Comparison of ENCODE assay signal across 1 cellular context in genomic region chr5:65194871-65195270, GRCh38.
TF ChIP-seq lines count a peak whose summit lies in the region.

No MANE protein-coding gene starts in this region.

TF ChIP-seq in IMR-90, 13 proteins besides CTCF, POLR2A, EP300 and RAD21:
- TF ChIP-seq RCOR1 (IDR thresholded peaks at IDR 0.05; ENCODE audit: insufficient replicate concordance, low read length) (no peak), BHLHE40 (IDR thresholded peaks at IDR 0.05; ENCODE audit: low read depth, low read length) (no peak), CHD1 (IDR thresholded peaks at IDR 0.05; ENCODE audit: low read depth, low read length) (no peak), MAFK (IDR thresholded peaks at IDR 0.05; ENCODE audit: low read depth, low read length) (no peak), MXI1 (IDR thresholded peaks at IDR 0.05; ENCODE audit: borderline replicate concordance, low read depth, low read length) (no peak), FOS (IDR thresholded peaks at IDR 0.05; ENCODE audit: low read depth, low read length) (no peak), CEBPB (IDR thresholded peaks at IDR 0.05; ENCODE audit: low read depth, low read length) (no peak)
- TF ChIP-seq, protein P1, sequence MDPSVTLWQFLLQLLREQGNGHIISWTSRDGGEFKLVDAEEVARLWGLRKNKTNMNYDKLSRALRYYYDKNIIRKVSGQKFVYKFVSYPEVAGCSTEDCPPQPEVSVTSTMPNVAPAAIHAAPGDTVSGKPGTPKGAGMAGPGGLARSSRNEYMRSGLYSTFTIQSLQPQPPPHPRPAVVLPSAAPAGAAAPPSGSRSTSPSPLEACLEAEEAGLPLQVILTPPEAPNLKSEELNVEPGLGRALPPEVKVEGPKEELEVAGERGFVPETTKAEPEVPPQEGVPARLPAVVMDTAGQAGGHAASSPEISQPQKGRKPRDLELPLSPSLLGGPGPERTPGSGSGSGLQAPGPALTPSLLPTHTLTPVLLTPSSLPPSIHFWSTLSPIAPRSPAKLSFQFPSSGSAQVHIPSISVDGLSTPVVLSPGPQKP (IDR thresholded peaks at IDR 0.05; ENCODE audit: borderline replicate concordance, low read depth, low read length) = no peak
